In the genomic region with DNA sequence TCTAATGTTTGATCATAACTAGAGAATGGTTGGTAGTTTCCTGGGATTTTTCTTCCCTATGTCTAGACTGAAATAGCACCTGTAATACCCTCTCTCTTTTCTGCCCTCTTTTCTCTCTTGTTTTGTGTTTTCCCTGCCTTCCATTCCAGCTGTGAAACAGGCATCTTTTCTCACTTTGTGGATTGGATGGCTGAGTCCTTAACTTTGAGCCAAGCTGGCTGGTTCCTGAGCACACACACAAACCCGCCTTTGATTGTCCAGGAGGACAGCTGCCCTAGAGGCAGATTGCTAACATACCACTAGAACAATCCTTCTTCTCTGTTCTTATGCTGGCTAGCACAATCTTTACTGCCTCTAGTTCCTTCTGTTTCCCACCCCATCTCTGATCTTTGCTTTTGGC, we compare ENCODE assay signal across 8 cellular contexts. TPM values are rescaled to one million over a fixed set of nuclear protein-coding genes. Genes with fewer than 3 reads are reported as not detected.
DNase-seq lines count a peak whose midpoint lies in the region; ATAC-seq and TF ChIP-seq lines count a peak whose summit lies in the region.

No MANE protein-coding gene starts in this region.

- H3K27me3 Mint-ChIP-seq in activated CD8-positive, alpha-beta T cell treated with anti-CD3 and anti-CD28 coated beads, Interleukin-2, amount 10 ng/mL, durations not matched to agents 7 days and 5 days (ENCODE audit: low read depth): no peaks in the 10 kb centered on the region

- H3K27ac Mint-ChIP-seq in activated CD8-positive, alpha-beta T cell treated with anti-CD3 and anti-CD28 coated beads, Interleukin-2, amount 10 ng/mL, durations not matched to agents 7 days and 5 days: no peak overlapping the region

- no peak for TF ChIP-seq CTCF in colonic mucosa (IDR thresholded peaks at IDR 0.05)

- H3K27ac ChIP-seq in HUES48 (ENCODE audit: low read depth, low read length) (peak overlapping the region; percentile 99), colonic mucosa (peak overlapping the region; percentile 86), subcutaneous abdominal adipose tissue (ENCODE audit: low read depth, low read length) (peak overlapping the region; percentile 91)

- H3K27me3 ChIP-seq in HUES48 (ENCODE audit: control insufficient read depth, insufficient read depth, low read length) (no peaks in the 10 kb centered on the region), colonic mucosa (no peaks in the 10 kb centered on the region), subcutaneous abdominal adipose tissue (ENCODE audit: control insufficient read depth in 5 of 5, insufficient read depth in 4 of 5, low read length in 5 of 5) (no peaks in the 10 kb centered on the region)

- H3K9ac ChIP-seq in HUES48 (ENCODE audit: low read depth, low read length) (peak overlapping the region; percentile 71), colonic mucosa (ENCODE audit: low read depth in 2 of 2, low read length in 2 of 2) (peak overlapping the region; percentile 33 to 63), subcutaneous abdominal adipose tissue (ENCODE audit: low read length in 5 of 5) (peak overlapping the region in 4 of 5 donors; percentile 39 to 73 (median 55))

- H3K36me3 Mint-ChIP-seq in activated CD8-positive, alpha-beta T cell treated with anti-CD3 and anti-CD28 coated beads, Interleukin-2, amount 10 ng/mL, durations not matched to agents 7 days and 5 days (ENCODE audit: low read depth): peaks cover 9% of the 10 kb centered on the region

- POLR2A ChIA-PET in activated CD8-positive, alpha-beta T cell treated with anti-CD3 and anti-CD28 coated beads, Interleukin-2, amount 10 ng/mL, durations not matched to agents 7 days and 5 days (lab: Charles Lee): interaction anchor here (0.7 kb wide), 1 partner anchor 67 kb away, joined by 3 read pairs; the partner anchor contains the start of gene MED19

- H3K4me1 Mint-ChIP-seq in activated CD8-positive, alpha-beta T cell treated with anti-CD3 and anti-CD28 coated beads, Interleukin-2, amount 10 ng/mL, durations not matched to agents 7 days and 5 days (ENCODE audit: low read depth): peaks cover 43% of the 10 kb centered on the region

- DNase-seq in colonic mucosa: no peak
- no peak for DNase-seq in left lobe of liver (ENCODE audit: low spot score)
- no peak for DNase-seq in NCI-H1105 treated with DMSO at 0.1 percent for 48 hours (lab: John Stamatoyannopoulos, UW)
- no peak for DNase-seq in NCI-H2196 treated with DMSO at 0.1 percent for 48 hours (lab: John Stamatoyannopoulos, UW; ENCODE audit: unreplicated experiment)
- no peak for DNase-seq in activated CD8-positive, alpha-beta T cell treated with anti-CD3 and anti-CD28 coated beads, Interleukin-2, amount 10 ng/mL, durations not matched to agents 7 days and 5 days

- peak; percentile 62 for ATAC-seq in left lobe of liver
- no peak for ATAC-seq in GM18907 (IDR thresholded peaks at IDR 0.05; ENCODE audit: unreplicated experiment)
- ATAC-seq in activated CD8-positive, alpha-beta T cell treated with anti-CD3 and anti-CD28 coated beads, Interleukin-2, amount 10 ng/mL, durations not matched to agents 7 days and 5 days: no peak

- H3K9me3 Mint-ChIP-seq in activated CD8-positive, alpha-beta T cell treated with anti-CD3 and anti-CD28 coated beads, Interleukin-2, amount 10 ng/mL, durations not matched to agents 7 days and 5 days (ENCODE audit: insufficient read depth): no peaks in the 10 kb centered on the region

- H3K36me3 ChIP-seq in HUES48 (ENCODE audit: control insufficient read depth, insufficient read depth, low read length) (no peaks in the 10 kb centered on the region), colonic mucosa (no peaks in the 10 kb centered on the region), subcutaneous abdominal adipose tissue (ENCODE audit: control insufficient read depth in 5 of 5, insufficient read depth in 5 of 5, low read length in 5 of 5) (peaks cover 0 to 3% (median 0%) of the 10 kb centered on the region in 5 donors)

- H3K4me1 ChIP-seq in HUES48 (ENCODE audit: control insufficient read depth, insufficient read depth, low read length) (peaks cover 78% of the 10 kb centered on the region), colonic mucosa (peaks cover 38% of the 10 kb centered on the region), subcutaneous abdominal adipose tissue (ENCODE audit: control insufficient read depth in 5 of 5, insufficient read depth in 5 of 5, low read length in 5 of 5) (peaks cover 14 to 83% (median 71%) of the 10 kb centered on the region in 5 donors)

- intact Hi-C loops in colonic mucosa (cut with DNase I): no loop called here

- H3K9me3 ChIP-seq in HUES48 (ENCODE audit: control insufficient read depth, insufficient read depth, low read length): no peaks in the 10 kb centered on the region
- H3K9me3 ChIP-seq in colonic mucosa: no peaks in the 10 kb centered on the region
- no peaks in the 10 kb centered on the region for H3K9me3 ChIP-seq in subcutaneous abdominal adipose tissue (ENCODE audit: control insufficient read depth in 5 of 5, low read length in 5 of 5)

- CTCF ChIA-PET in activated CD8-positive, alpha-beta T cell treated with anti-CD3 and anti-CD28 coated beads, Interleukin-2, amount 10 ng/mL, durations not matched to agents 7 days and 5 days (lab: Charles Lee): interaction anchor here (1.2 to 2.6 kb wide), 2 partner anchors 21 to 28 kb away, joined by 4 to 10 read pairs; partner anchors contain the start of gene BTBD18

- no peak overlapping the region for H3K4me3 Mint-ChIP-seq in activated CD8-positive, alpha-beta T cell treated with anti-CD3 and anti-CD28 coated beads, Interleukin-2, amount 10 ng/mL, durations not matched to agents 7 days and 5 days

- H3K4me3 ChIP-seq in HUES48 (ENCODE audit: low read depth, low read length) (peak overlapping the region; percentile 34), colonic mucosa (no peak overlapping the region), subcutaneous abdominal adipose tissue (ENCODE audit: low read depth in 1 of 5, low read length in 5 of 5) (peak overlapping the region in 3 of 5 donors; percentile 7 to 26 (median 23))

RNA-seq across cellular contexts. Expression of gene CTNND1, which starts 17.7 kb away (rescaled TPM):
- 100 to 1,000 TPM; 375 to 416 TPM for total RNA-seq in colonic mucosa
- 98.1 TPM for total RNA-seq in left lobe of liver
- total RNA-seq in activated CD8-positive, alpha-beta T cell treated with anti-CD3 and anti-CD28 coated beads, Interleukin-2, amount 10 ng/mL, durations not matched to agents 7 days and 5 days: 1 to 10 TPM; 6.8 to 8.4 TPM

RNA-seq across cellular contexts. Expression of gene BTBD18, which starts 27.7 kb away (rescaled TPM):
- total RNA-seq in colonic mucosa (not detected), left lobe of liver (not detected)
- total RNA-seq in activated CD8-positive, alpha-beta T cell treated with anti-CD3 and anti-CD28 coated beads, Interleukin-2, amount 10 ng/mL, durations not matched to agents 7 days and 5 days: not detected

RNA-seq across cellular contexts. Expression of gene SELENOH, which starts 38.0 kb away (rescaled TPM):
- total RNA-seq in colonic mucosa (100 to 1,000 TPM in 1 of 2 donors, 10 to 100 TPM in 1; 86.9 to 140 TPM), left lobe of liver (67.9 TPM)
- total RNA-seq in activated CD8-positive, alpha-beta T cell treated with anti-CD3 and anti-CD28 coated beads, Interleukin-2, amount 10 ng/mL, durations not matched to agents 7 days and 5 days: 100 to 1,000 TPM; 204 to 210 TPM

Comparison
In these comparisons a context has a peak if more than half of its experiments do, and no peak if none do; other contexts are left out.
1. RNA of gene CTNND1, which starts 17.7 kb away (total RNA-seq): 375 to 416 TPM in colonic mucosa and 98.1 TPM in left lobe of liver (single experiment); 6.8 to 8.4 TPM in activated CD8-positive, alpha-beta T cell treated with anti-CD3 and anti-CD28 coated beads, Interleukin-2, amount 10 ng/mL, durations not matched to agents 7 days and 5 days; every median in the first group is over 10 times any median in the second.
2. Peak in every context shown above with its lines, with median percentiles within 50 percentile points of each other: H3K27ac ChIP-seq and H3K9ac ChIP-seq.